1 cellular context compared by ENCODE assay signal in genomic region chr9:87714819-87715218, GRCh38.
TF ChIP-seq lines count a peak whose summit lies in the region.

No MANE protein-coding gene starts in this region.

TF ChIP-seq in HepG2, 621 proteins besides CTCF, POLR2A, EP300 and RAD21 (continued from another document):
- TF ChIP-seq, protein P1, sequence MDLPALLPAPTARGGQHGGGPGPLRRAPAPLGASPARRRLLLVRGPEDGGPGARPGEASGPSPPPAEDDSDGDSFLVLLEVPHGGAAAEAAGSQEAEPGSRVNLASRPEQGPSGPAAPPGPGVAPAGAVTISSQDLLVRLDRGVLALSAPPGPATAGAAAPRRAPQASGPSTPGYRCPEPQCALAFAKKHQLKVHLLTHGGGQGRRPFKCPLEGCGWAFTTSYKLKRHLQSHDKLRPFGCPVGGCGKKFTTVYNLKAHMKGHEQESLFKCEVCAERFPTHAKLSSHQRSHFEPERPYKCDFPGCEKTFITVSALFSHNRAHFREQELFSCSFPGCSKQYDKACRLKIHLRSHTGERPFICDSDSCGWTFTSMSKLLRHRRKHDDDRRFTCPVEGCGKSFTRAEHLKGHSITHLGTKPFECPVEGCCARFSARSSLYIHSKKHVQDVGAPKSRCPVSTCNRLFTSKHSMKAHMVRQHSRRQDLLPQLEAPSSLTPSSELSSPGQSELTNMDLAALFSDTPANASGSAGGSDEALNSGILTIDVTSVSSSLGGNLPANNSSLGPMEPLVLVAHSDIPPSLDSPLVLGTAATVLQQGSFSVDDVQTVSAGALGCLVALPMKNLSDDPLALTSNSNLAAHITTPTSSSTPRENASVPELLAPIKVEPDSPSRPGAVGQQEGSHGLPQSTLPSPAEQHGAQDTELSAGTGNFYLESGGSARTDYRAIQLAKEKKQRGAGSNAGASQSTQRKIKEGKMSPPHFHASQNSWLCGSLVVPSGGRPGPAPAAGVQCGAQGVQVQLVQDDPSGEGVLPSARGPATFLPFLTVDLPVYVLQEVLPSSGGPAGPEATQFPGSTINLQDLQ (CRISPR knock-in tag; IDR thresholded peaks at IDR 0.05): no peak
- TF ChIP-seq GATAD1 (CRISPR knock-in tag; IDR thresholded peaks at IDR 0.05) (peak; percentile 58; the same call in 1 of the 2 replicates), DMAP1 (CRISPR knock-in tag; IDR thresholded peaks at IDR 0.05) (no peak), CHD4 (IDR thresholded peaks at IDR 0.05; ENCODE audit: borderline replicate concordance, low read length) (no peak), TSC22D2 (CRISPR knock-in tag; IDR thresholded peaks at IDR 0.05; ENCODE audit: borderline replicate concordance) (0 out of 2 replicates have a peak, but pooled peaks have one; percentile 34), SMAD3 (CRISPR knock-in tag; IDR thresholded peaks at IDR 0.05) (0 out of 2 replicates have a peak, but pooled peaks have one; percentile 34), ZNF20 (CRISPR knock-in tag; IDR thresholded peaks at IDR 0.05) (no peak), CEBPB (IDR thresholded peaks at IDR 0.05; ENCODE audit: borderline replicate concordance, low read depth, low read length) (peak; percentile 99), RXRB (CRISPR knock-in tag; IDR thresholded peaks at IDR 0.05; ENCODE audit: borderline replicate concordance) (peak; percentile 55; the same call in 1 of the 2 replicates), SOX13 (IDR thresholded peaks at IDR 0.05) (peak; percentile 51; the same call in 1 of the 2 replicates), SOX13 (CRISPR knock-in tag; conservative IDR thresholded peaks at IDR 0.05 in 1 of 2, IDR thresholded peaks at IDR 0.05 in 1 of 2) (peak in 1 of 2 experiments; percentile 95; a peak in 2 of 4 replicates), NBN (conservative IDR thresholded peaks at IDR 0.05) (no peak), ZSCAN9 (CRISPR knock-in tag; IDR thresholded peaks at IDR 0.05; ENCODE audit: borderline replicate concordance) (peak; percentile 71; the same call in 1 of the 2 replicates), HMGXB3 (CRISPR knock-in tag; IDR thresholded peaks at IDR 0.05; ENCODE audit: borderline replicate concordance) (0 out of 2 replicates have a peak, but pooled peaks have one; percentile 26), ZNF253 (CRISPR knock-in tag; IDR thresholded peaks at IDR 0.05; ENCODE audit: borderline replicate concordance) (no peak), ZNF335 (CRISPR knock-in tag; IDR thresholded peaks at IDR 0.05) (no peak), ZFP36L1 (CRISPR knock-in tag; IDR thresholded peaks at IDR 0.05) (no peak), ETV5 (CRISPR knock-in tag; IDR thresholded peaks at IDR 0.05; ENCODE audit: borderline replicate concordance) (peak; percentile 48; the same call in 1 of the 2 replicates), ELF3 (CRISPR knock-in tag; IDR thresholded peaks at IDR 0.05) (peak; percentile 73), ZSCAN30 (CRISPR knock-in tag; IDR thresholded peaks at IDR 0.05) (no peak), ZSCAN20 (CRISPR knock-in tag; IDR thresholded peaks at IDR 0.05; ENCODE audit: borderline replicate concordance) (0 out of 2 replicates have a peak, but pooled peaks have one; percentile 69), MAFK (conservative IDR thresholded peaks at IDR 0.05 in 1 of 2, IDR thresholded peaks at IDR 0.05 in 1 of 2; ENCODE audit: low read length in 2 of 2) (peak in 1 of 2 experiments; percentile 25; a peak in 1 of 4 replicates), CBX5 (CRISPR knock-in tag; IDR thresholded peaks at IDR 0.05; ENCODE audit: borderline replicate concordance) (0 out of 2 replicates have a peak, but pooled peaks have one; percentile 47), TBX2 (CRISPR knock-in tag; IDR thresholded peaks at IDR 0.05; ENCODE audit: borderline replicate concordance) (peak; percentile 65), NR2F6 (IDR thresholded peaks at IDR 0.05) (peak; percentile 38; the same call in 1 of the 2 replicates), NR2F6 (CRISPR knock-in tag; IDR thresholded peaks at IDR 0.05) (peak; percentile 41; the same call in 1 of the 2 replicates), IRF2 (CRISPR knock-in tag; IDR thresholded peaks at IDR 0.05) (0 out of 2 replicates have a peak, but pooled peaks have one; percentile 23), ZNF224 (CRISPR knock-in tag; IDR thresholded peaks at IDR 0.05) (no peak), ARID5B (CRISPR knock-in tag; IDR thresholded peaks at IDR 0.05) (peak; percentile 87), KDM1A (CRISPR knock-in tag; IDR thresholded peaks at IDR 0.05) (0 out of 2 replicates have a peak, but pooled peaks have one; percentile 31), ZNF792 (CRISPR knock-in tag; IDR thresholded peaks at IDR 0.05) (peak; percentile 70; the same call in 1 of the 2 replicates), NCOR1 (IDR thresholded peaks at IDR 0.05; ENCODE audit: borderline replicate concordance, low read length) (0 out of 2 replicates have a peak, but pooled peaks have one; percentile 21), ZMYM4 (CRISPR knock-in tag; IDR thresholded peaks at IDR 0.05) (0 out of 2 replicates have a peak, but pooled peaks have one; percentile 14), ZNF12 (CRISPR knock-in tag; IDR thresholded peaks at IDR 0.05) (peak; percentile 92), PHB2 (IDR thresholded peaks at IDR 0.05; ENCODE audit: partially characterized antibody) (no peak), RNF2 (conservative IDR thresholded peaks at IDR 0.05; ENCODE audit: low read depth) (no peak), FOXO1 (CRISPR knock-in tag; IDR thresholded peaks at IDR 0.05) (peak; percentile 77), MED1 (CRISPR knock-in tag; IDR thresholded peaks at IDR 0.05) (0 out of 2 replicates have a peak, but pooled peaks have one; percentile 29), GATA4 (IDR thresholded peaks at IDR 0.05; ENCODE audit: borderline replicate concordance, low read depth) (0 out of 2 replicates have a peak, but pooled peaks have one; percentile 16), SAP130 (CRISPR knock-in tag; IDR thresholded peaks at IDR 0.05; ENCODE audit: low read depth) (peak; percentile 87), HDAC2 (CRISPR knock-in tag; IDR thresholded peaks at IDR 0.05) (peak; percentile 79), TGIF2 (CRISPR knock-in tag; IDR thresholded peaks at IDR 0.05) (peak; percentile 67; the same call in 1 of the 2 replicates), TFAP4 (IDR thresholded peaks at IDR 0.05; ENCODE audit: borderline replicate concordance, low read depth) (peak; percentile 99), GTF3A (CRISPR knock-in tag; conservative IDR thresholded peaks at IDR 0.05) (no peak), EEA1 (CRISPR knock-in tag; IDR thresholded peaks at IDR 0.05; ENCODE audit: borderline replicate concordance) (no peak), ZNF644 (CRISPR knock-in tag; IDR thresholded peaks at IDR 0.05; ENCODE audit: low read depth) (peak; percentile 88), TARDBP (CRISPR knock-in tag; IDR thresholded peaks at IDR 0.05) (peak; percentile 56; the same call in 1 of the 2 replicates), PHF5A (CRISPR knock-in tag; IDR thresholded peaks at IDR 0.05; ENCODE audit: low read depth, unreplicated experiment) (no peak), FOXP1 (IDR thresholded peaks at IDR 0.05) (no peak), FOXP1 (CRISPR knock-in tag; IDR thresholded peaks at IDR 0.05) (peak; percentile 72), CREM (IDR thresholded peaks at IDR 0.05) (peak; percentile 23; the same call in 1 of the 2 replicates), CREM (CRISPR knock-in tag; IDR thresholded peaks at IDR 0.05) (no peak), ETS1 (CRISPR knock-in tag; IDR thresholded peaks at IDR 0.05) (no peak), SOX5 (CRISPR knock-in tag; IDR thresholded peaks at IDR 0.05; ENCODE audit: borderline replicate concordance) (peak; percentile 93), ZNF691 (CRISPR knock-in tag; IDR thresholded peaks at IDR 0.05; ENCODE audit: borderline replicate concordance, low read depth) (no peak), HNF4A (CRISPR knock-in tag; IDR thresholded peaks at IDR 0.05) (peak; percentile 11; the same call in 1 of the 2 replicates), PHF21A (CRISPR knock-in tag; IDR thresholded peaks at IDR 0.05) (0 out of 2 replicates have a peak, but pooled peaks have one; percentile 31)
